8 cellular contexts compared by ENCODE assay signal in the genomic region with DNA sequence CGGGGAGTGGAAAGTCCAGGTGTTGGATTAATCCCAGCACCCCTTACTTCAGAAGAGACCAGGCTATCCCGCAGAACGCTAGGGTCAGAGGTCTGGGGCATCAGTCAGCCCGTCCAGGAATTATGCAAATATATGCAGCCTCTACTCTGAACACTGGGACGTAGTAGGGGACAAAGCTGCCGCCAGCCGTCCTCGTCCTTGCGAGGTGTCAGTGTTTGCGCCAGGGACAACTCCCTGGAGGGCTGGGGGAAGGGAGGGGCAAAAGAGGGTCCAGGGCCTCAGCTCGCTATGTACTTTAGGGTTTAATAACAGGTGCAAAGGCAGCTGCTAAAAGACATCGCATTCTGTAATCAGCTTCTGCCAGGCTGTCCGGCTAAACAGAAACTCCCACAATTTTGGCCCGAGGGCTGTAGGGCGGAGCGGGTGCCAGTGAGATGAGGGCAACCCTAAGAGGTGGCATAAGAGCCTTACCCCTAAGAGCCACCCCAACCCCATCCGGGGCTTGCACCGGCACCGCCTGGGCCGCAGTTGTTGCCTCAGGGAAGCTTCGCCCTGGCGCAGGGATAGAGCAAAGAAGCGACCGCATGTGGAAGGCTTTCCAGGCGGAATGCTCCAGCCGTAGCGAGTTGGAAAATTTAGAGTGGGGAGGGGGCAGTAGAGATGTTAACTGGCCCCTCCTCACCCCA. TPM values are rescaled to one million over a fixed set of nuclear protein-coding genes. Genes with fewer than 3 reads are reported as not detected.
DNase-seq lines count a peak whose midpoint lies in the region; ATAC-seq and TF ChIP-seq lines count a peak whose summit lies in the region.

No MANE protein-coding gene starts in this region.

- H3K27me3 ChIP-seq in smooth muscle cell (ENCODE audit: low read depth): no peaks in the 10 kb centered on the region

- H3K27me3 Mint-ChIP-seq in brain: peaks cover 100% of the 10 kb centered on the region

- H3K4me1 ChIP-seq in smooth muscle cell (ENCODE audit: low read depth): peaks cover 21% of the 10 kb centered on the region

- peaks cover 0 to 19% (median 12%) of the 10 kb centered on the region in 5 experiments for H3K9me3 Mint-ChIP-seq in brain

- no peaks in the 10 kb centered on the region for H3K36me3 ChIP-seq in smooth muscle cell (ENCODE audit: low read depth)

- no peaks in the 10 kb centered on the region for H3K9me3 ChIP-seq in smooth muscle cell (replicated peaks; ENCODE audit: low read depth)

- peak overlapping the region; percentile 32 for H2AFZ ChIP-seq in smooth muscle cell (ENCODE audit: low read depth)

- peaks cover 63% of the 10 kb centered on the region for H3K4me1 Mint-ChIP-seq in brain

- DNase-seq in LHCN-M2 (ENCODE audit: low read depth): peak; percentile 12
- no peak for DNase-seq in left colon
- peak; percentile 77 for DNase-seq in smooth muscle cell (lab: John Stamatoyannopoulos, UW; ENCODE audit: unreplicated experiment)
- no peak for DNase-seq in GM10248 (ENCODE audit: extremely low spot score)
- DNase-seq in SHP77 (lab: John Stamatoyannopoulos, UW): no peak
- no peak for DNase-seq in activated T-cell treated with anti-CD3 and anti-CD28 coated beads, Interleukin-2, amount 50 U/mL, for 1 hour

- H3K27ac Mint-ChIP-seq in brain: peak overlapping the region in 1 of 5 experiments; percentile 69

- peak; percentile 16 for ATAC-seq in left colon
- no peak for ATAC-seq in GM21786 (IDR thresholded peaks at IDR 0.05; ENCODE audit: unreplicated experiment)

- peak overlapping the region; percentile 63 for H3K9ac ChIP-seq in smooth muscle cell (ENCODE audit: low read depth)

- H3K4me2 ChIP-seq in smooth muscle cell: peak overlapping the region; percentile 87

- peaks cover 53% of the 10 kb centered on the region for H3K79me2 ChIP-seq in smooth muscle cell (ENCODE audit: low read depth)

- H3K4me3 Mint-ChIP-seq in brain: peak overlapping the region; percentile 86 to 92 (median 87)

- peak overlapping the region; percentile 97 for H3K27ac ChIP-seq in smooth muscle cell (ENCODE audit: low read depth)

- peaks cover 53% of the 10 kb centered on the region for H3F3A ChIP-seq in smooth muscle cell (ENCODE audit: low read depth)

- no peaks in the 10 kb centered on the region for H3K36me3 Mint-ChIP-seq in brain

- TF ChIP-seq CTCF in brain (conservative IDR thresholded peaks at IDR 0.05) (no peak), smooth muscle cell (IDR thresholded peaks at IDR 0.05; ENCODE audit: borderline replicate concordance, insufficient read depth, poor library complexity, severe bottlenecking) (no peak), GM10248 (IDR thresholded peaks at IDR 0.05; ENCODE audit: control extremely low read depth, extremely low read depth, low read depth, missing control alignments) (no peak)

- H3K4me3 ChIP-seq in smooth muscle cell: peak overlapping the region; percentile 93

- peaks cover 17% of the 10 kb centered on the region for H4K20me1 ChIP-seq in smooth muscle cell (ENCODE audit: low read depth)

- POLR2A ChIA-PET in GM10248 (lab: Yijun Ruan, JAX): no interaction called here

- whole genome bisulfite sequencing in smooth muscle cell (ENCODE audit: low lambda C conversion rate): 6% methylated on average over 27 of the region's 27 CpGs

- intact Hi-C loops in left colon (cut with DNase I, micrococcal nuclease): no loop called here

- CTCF ChIA-PET in GM10248 (lab: Yijun Ruan, JAX): no interaction called here

RNA-seq across cellular contexts. Expression of a gene that starts 8.4 kb away (rescaled TPM):
- total RNA-seq in LHCN-M2 (2014; rRNA removed) (0.17 and 0.71 TPM in 2 replicates), left colon (10 to 100 TPM in 1 of 2 donors, 1 to 10 TPM in 1; 2.0 to 18.9 TPM), smooth muscle cell (243 and 265 TPM in 2 replicates)
- polyA plus RNA-seq in LHCN-M2 (2012): 0.15 TPM
- polyA plus RNA-seq in brain (ENCODE audit: insufficient read depth, low read depth, low replicate concordance) (not detected), smooth muscle cell (287 and 324 TPM in 2 replicates)

Comparison
In these comparisons a context has a peak if more than half of its experiments do, and no peak if none do; other contexts are left out.
1. DNase-seq: peak in LHCN-M2 (single experiment) and smooth muscle cell (single experiment); none in left colon (0 of 2), GM10248 (single experiment), SHP77 (0 of 2) and activated T-cell treated with anti-CD3 and anti-CD28 coated beads, Interleukin-2, amount 50 U/mL, for 1 hour (single experiment).
2. RNA of a gene that starts 8.4 kb away (total RNA-seq): 243 to 265 TPM in smooth muscle cell; 2.0 to 18.9 TPM in left colon and 0.17 to 0.71 TPM in LHCN-M2; every median in the first group is over 10 times any median in the second.